ENCODE assay signal across 11 cellular contexts in genomic region chr19:55405638-55406037, GRCh38. TPM values are rescaled to one million over a fixed set of nuclear protein-coding genes. Genes with fewer than 3 reads are reported as not detected.
DNase-seq lines count a peak whose midpoint lies in the region; ATAC-seq, FAIRE-seq and TF ChIP-seq lines count a peak whose summit lies in the region.
"Had no signal": no experiment of that assay in that cellular context is flagged by ENCODE, and none has a peak within 500 bp of the region (broad histone marks: within the 10 kb centered on the region; RNA-seq: fewer than 3 reads in every experiment).

No MANE protein-coding gene starts in this region.

- H3K4me3 ChIP-seq in Caco-2 (ENCODE audit: low read depth, low read length) (no peak overlapping the region), GM12878 (peak overlapping the region; percentile 93)

- peak overlapping the region; percentile 99 for H3K27ac Mint-ChIP-seq in Caco-2 (ENCODE audit: unreplicated experiment)
- peak overlapping the region; percentile 16 to 50 (median 39) for H3K27ac Mint-ChIP-seq in nephron

- peak overlapping the region; percentile 93 for H3K9ac ChIP-seq in GM12878 (ENCODE audit: control insufficient read depth, insufficient read depth, low read length)

- H3K27me3 ChIP-seq in Caco-2 (replicated peaks; ENCODE audit: control insufficient read depth, insufficient read depth, low read length): no peaks in the 10 kb centered on the region
- H3K27me3 ChIP-seq in GM12878 (replicated peaks in 1 of 2; ENCODE audit: control insufficient read depth in 2 of 2, insufficient read depth in 2 of 2, low read length in 1 of 2): no peaks in the 10 kb centered on the region

- H3K79me2 ChIP-seq in GM12878 (ENCODE audit: control insufficient read depth, insufficient read depth, low read length): peaks cover 41% of the 10 kb centered on the region

- in situ Hi-C loops in GM12878 (cut with MboI): no loop called here

- peak overlapping the region; percentile 93 for H3K4me3 Mint-ChIP-seq in Caco-2 (ENCODE audit: unreplicated experiment)
- peak overlapping the region; percentile 91 to 97 (median 97) for H3K4me3 Mint-ChIP-seq in nephron

- POLR2A ChIA-PET in Caco-2 (lab: Charles Lee) (interaction anchor here (0.6 kb wide), 2 partner anchors 235 to 1625 kb away, joined by 3 to 8 read pairs; partner anchors contain the start of gene ZNF580), GM12878 (lab: Charles Lee) (interaction anchor here (0.6 to 3.2 kb wide), 6 partner anchors 16 to 146 kb away, joined by 3 to 21 read pairs (median 6); partner anchors contain the start of genes KMT5C and TMEM238)

- DNase-seq in Caco-2 (no peak), GM12878 (ENCODE audit: low read depth, low spot score) (no peak), AG08395 (ENCODE audit: low spot score) (no peak), NCI-H1092 (lab: John Stamatoyannopoulos, UW) (no peak), NCI-H2107 treated with DMSO at 0.1 percent for 48 hours (lab: John Stamatoyannopoulos, UW; ENCODE audit: unreplicated experiment) (no peak), mucosa of gallbladder (ENCODE audit: low spot score) (no peak)
- DNase-seq: GOT3, OCI-M1 had no signal

- H3K9me3 ChIP-seq in Caco-2 (peaks cover 13% of the 10 kb centered on the region; the same call in 1 of the 2 replicates), KOPT-K1 (ENCODE audit: insufficient read depth, low read length, poor library complexity, severe bottlenecking) (no peaks in the 10 kb centered on the region), GM12878 (replicated peaks; ENCODE audit: control insufficient read depth, insufficient read depth, low read length) (peaks cover 5% of the 10 kb centered on the region; the same call in 1 of the 3 replicates)

- BruUV-seq in Caco-2 (replicated peaks; lab: Mats Ljungman, UMichigan) (no TSS peak), GM12878 (replicated peaks; lab: Mats Ljungman, UMichigan) (no TSS peak)

- H3K9me3 Mint-ChIP-seq in Caco-2 (ENCODE audit: unreplicated experiment) (peaks cover 11% of the 10 kb centered on the region), nephron (peaks cover 5% of the 10 kb centered on the region)

- RAD21 ChIA-PET in GM12878 (lab: Charles Lee; ENCODE audit: unreplicated experiment): interaction anchor here (0.7 to 2.3 kb wide), 2 partner anchors 15 to 104 kb away, joined by 3 to 6 read pairs; no protein-coding TSS in a partner anchor

- H3K27me3 Mint-ChIP-seq in Caco-2 (ENCODE audit: insufficient read depth, unreplicated experiment): peaks cover 3% of the 10 kb centered on the region
- H3K27me3 Mint-ChIP-seq in nephron (ENCODE audit: low read depth): peaks cover 6% of the 10 kb centered on the region

- SMC1A ChIA-PET in GM12878 (lab: Charles Lee; ENCODE audit: uncharacterized antibody, unreplicated experiment): interaction anchor here (1.0 kb wide), 1 partner anchor 21 kb away, joined by 3 read pairs; the partner anchor contains the start of gene TMEM238

- H3K4me1 Mint-ChIP-seq in Caco-2 (ENCODE audit: low read depth, unreplicated experiment) (peaks cover 14% of the 10 kb centered on the region), nephron (peaks cover 30% of the 10 kb centered on the region)

- CTCF ChIA-PET in Caco-2 (lab: Charles Lee) (no interaction called here), GM12878 (lab: Yijun Ruan, JAX) (interaction anchor here (0.7 to 1.5 kb wide), 2 partner anchors 22 to 103 kb away, joined by 3 to 8 read pairs; no protein-coding TSS in a partner anchor)

- H2AFZ ChIP-seq in GM12878 (ENCODE audit: control insufficient read depth, low read depth, low read length): no peak overlapping the region

- TF ChIP-seq EP300 in GM12878 (IDR thresholded peaks at IDR 0.05; ENCODE audit: borderline replicate concordance in 1 of 2, control insufficient read depth in 1 of 2, low read depth in 2 of 2, low read length in 2 of 2): no peak

- ATAC-seq in GM12878: no peak

- H3K36me3 Mint-ChIP-seq in Caco-2 (ENCODE audit: insufficient read depth, unreplicated experiment) (peaks cover 91% of the 10 kb centered on the region), nephron (ENCODE audit: low read depth) (peaks cover 41% of the 10 kb centered on the region)

- whole genome bisulfite sequencing in GM12878 (ENCODE audit: insufficient coverage, insufficient replicate concordance, low lambda C conversion rate, missing lambda C conversion rate): 58% methylated on average over 5 of the region's 5 CpGs

- H3K36me3 ChIP-seq in Caco-2 (ENCODE audit: control insufficient read depth, insufficient read depth, low read length) (peaks cover 9% of the 10 kb centered on the region; the same call in 1 of the 2 replicates), KOPT-K1 (ENCODE audit: insufficient read depth, low read length) (peaks cover 61% of the 10 kb centered on the region), GM12878 (ENCODE audit: control insufficient read depth in 2 of 2, insufficient read depth in 2 of 2, low read length in 1 of 2) (peaks cover 14 to 26% of the 10 kb centered on the region in 2 experiments; a peak in 3 of 4 replicates)

- H3K4me2 ChIP-seq in GM12878 (ENCODE audit: control insufficient read depth, insufficient read depth): peak overlapping the region; percentile 95

- TF ChIP-seq POLR2A in GM12878 (IDR thresholded peaks at IDR 0.05; ENCODE audit: low read depth, low read length): no peak

- H3K27ac ChIP-seq in KOPT-K1 (ENCODE audit: low read depth, low read length, poor library complexity, severe bottlenecking) (peak overlapping the region; percentile 95), GM12878 (ENCODE audit: control insufficient read depth, insufficient read depth) (no peak overlapping the region)

- TF ChIP-seq CTCF in Caco-2 (IDR thresholded peaks at IDR 0.05; ENCODE audit: insufficient read depth in 1 of 2, low read depth in 1 of 2, low read length in 1 of 2, severe bottlenecking in 1 of 2, unreplicated experiment in 1 of 2): no peak
- no peak for TF ChIP-seq CTCF in GM12878 (IDR thresholded peaks at IDR 0.05 in 2 of 3, conservative IDR thresholded peaks at IDR 0.05 in 1 of 3; ENCODE audit: control insufficient read depth in 2 of 3, extremely low read depth in 1 of 3, insufficient read depth in 1 of 3, low read depth in 3 of 3, low read length in 3 of 3)
- TF ChIP-seq CTCF in nephron (IDR thresholded peaks at IDR 0.05; ENCODE audit: unreplicated experiment in 3 of 3): no peak

- TF ChIP-seq RAD21 in GM12878 (IDR thresholded peaks at IDR 0.05; ENCODE audit: insufficient read depth, low read depth, low read length): no peak

- H4K20me1 ChIP-seq in GM12878 (ENCODE audit: control insufficient read depth, insufficient read depth): peaks cover 3% of the 10 kb centered on the region

- H3K4me1 ChIP-seq in Caco-2 (peaks cover 18% of the 10 kb centered on the region), GM12878 (ENCODE audit: control insufficient read depth, insufficient read depth, low read length) (peaks cover 20% of the 10 kb centered on the region)

- intact Hi-C loops in Caco-2 (cut with micrococcal nuclease; ENCODE audit: unreplicated experiment) (loop anchor here (10.0 kb wide), 1 partner anchor 99 kb away; no protein-coding TSS in a partner anchor), GM12878 (cut with micrococcal nuclease; ENCODE audit: unreplicated experiment) (no loop called here)

- FAIRE-seq in GM12878 (lab: Jason Lieb, UNC): no peak

RNA-seq across cellular contexts. Expression of gene UBE2S, which starts 1.9 kb away (rescaled TPM):
- total RNA-seq in Caco-2 (2022) (279 and 293 TPM in 2 replicates), GM12878 (2014; rRNA removed) (517 and 640 TPM in 2 replicates), GM12878 (2014; rRNA removed; fragmentation: Illumina TruSeq; extraction: Trizol) (58.9 and 67.6 TPM in 2 replicates), GM12878 (2021) (258 and 260 TPM in 2 replicates), mucosa of gallbladder (26.4 TPM)
- total RNA-seq in GM12878 (2013; cell fraction: nucleolus; rRNA removed): 9.4 and 10.2 TPM in 2 replicates
- polyA plus RNA-seq in GM12878 (2011; ENCODE audit: low read depth): 9.6 TPM
- polyA plus RNA-seq in GM12878 (2011; rRNA removed) (46.6 and 82.3 TPM in 2 replicates), GM12878 (2014; fragmentation: Illumina TruSeq; extraction: Trizol) (20.6 and 105 TPM in 2 replicates), GM12878 (2014; fragmentation: Nextera tagmentation; extraction: Ambion mirVana) (1 to 10 TPM; 2.3 to 5.1 TPM), GM12878 (2014; rRNA removed) (149 and 769 TPM in 2 replicates), GM12878 (2016; fragmentation: Nextera tagmentation; extraction: Ambion mirVana) (100 to 1,000 TPM; 323 to 417 TPM)
- polyA plus RNA-seq in GM12878 (2011; cell fraction: cytosol; rRNA removed): 101 and 131 TPM in 2 replicates
- 105 and 115 TPM in 2 replicates for polyA plus RNA-seq in GM12878 (2011; cell fraction: nucleus; rRNA removed)
- polyA plus RNA-seq in GM12878 (2012): 64.8 and 111 TPM in 2 replicates
- polyA minus RNA-seq in GM12878 (2011; rRNA and poly(A)+ RNA removed): 29.6 and 57.1 TPM in 2 replicates
- polyA minus RNA-seq in GM12878 (2011; cell fraction: cytosol; rRNA and poly(A)+ RNA removed): 70.9 and 83.8 TPM in 2 replicates
- 10.4 and 21.0 TPM in 2 replicates for polyA minus RNA-seq in GM12878 (2011; cell fraction: nucleus; rRNA and poly(A)+ RNA removed)

RNA-seq across cellular contexts. Expression of gene RPL28, which starts 19.9 kb away (rescaled TPM):
- total RNA-seq in Caco-2 (2022): 2,048 and 2,146 TPM in 2 replicates
- total RNA-seq in GM12878 (2013; cell fraction: nucleolus; rRNA removed): 122 and 150 TPM in 2 replicates
- 717 and 1,079 TPM in 2 replicates for total RNA-seq in GM12878 (2014; rRNA removed)
- 1,192 and 1,229 TPM in 2 replicates for total RNA-seq in GM12878 (2014; rRNA removed; fragmentation: Illumina TruSeq; extraction: Trizol)
- 3,542 and 3,611 TPM in 2 replicates for total RNA-seq in GM12878 (2021)
- 6,930 TPM for polyA plus RNA-seq in GM12878 (2011; ENCODE audit: low read depth)
- 139 and 260 TPM in 2 replicates for polyA plus RNA-seq in GM12878 (2011; rRNA removed)
- 910 and 1,341 TPM in 2 replicates for polyA plus RNA-seq in GM12878 (2011; cell fraction: cytosol; rRNA removed)
- 487 and 492 TPM in 2 replicates for polyA plus RNA-seq in GM12878 (2011; cell fraction: nucleus; rRNA removed)
- 4,260 and 4,399 TPM in 2 replicates for polyA plus RNA-seq in GM12878 (2012)
- 225 and 1,758 TPM in 2 replicates for polyA plus RNA-seq in GM12878 (2014; fragmentation: Illumina TruSeq; extraction: Trizol)
- polyA plus RNA-seq in GM12878 (2014; fragmentation: Nextera tagmentation; extraction: Ambion mirVana): 100 to 1,000 TPM; 290 to 479 TPM
- polyA plus RNA-seq in GM12878 (2014; rRNA removed): 1,272 and 1,578 TPM in 2 replicates
- 100 to 1,000 TPM; 692 to 703 TPM for polyA plus RNA-seq in GM12878 (2016; fragmentation: Nextera tagmentation; extraction: Ambion mirVana)
- 272 and 502 TPM in 2 replicates for polyA minus RNA-seq in GM12878 (2011; rRNA and poly(A)+ RNA removed)
- 1,150 and 1,184 TPM in 2 replicates for polyA minus RNA-seq in GM12878 (2011; cell fraction: cytosol; rRNA and poly(A)+ RNA removed)
- 130 and 178 TPM in 2 replicates for polyA minus RNA-seq in GM12878 (2011; cell fraction: nucleus; rRNA and poly(A)+ RNA removed)
- 1,612 TPM for total RNA-seq in mucosa of gallbladder

RNA-seq across cellular contexts. Expression of gene TMEM238, which starts 21.5 kb away (rescaled TPM):
- 18.1 and 22.7 TPM in 2 replicates for total RNA-seq in Caco-2 (2022)
- not detected in 2 replicates for total RNA-seq in GM12878 (2013; cell fraction: nucleolus; rRNA removed)
- total RNA-seq in GM12878 (2014; rRNA removed): 3.1 and 10.0 TPM in 2 replicates
- total RNA-seq in GM12878 (2014; rRNA removed; fragmentation: Illumina TruSeq; extraction: Trizol): 0.18 and 0.58 TPM in 2 replicates
- 16.9 and 17.9 TPM in 2 replicates for total RNA-seq in GM12878 (2021)
- polyA plus RNA-seq in GM12878 (2011; ENCODE audit: low read depth): not detected
- polyA plus RNA-seq in GM12878 (2011; rRNA removed): 0.09 and 0.18 TPM in 2 replicates
- 0.23 TPM in 1 of 2 replicates, not detected in the other for polyA plus RNA-seq in GM12878 (2011; cell fraction: cytosol; rRNA removed)
- 0.93 and 1.4 TPM in 2 replicates for polyA plus RNA-seq in GM12878 (2011; cell fraction: nucleus; rRNA removed)
- polyA plus RNA-seq in GM12878 (2012): 0.95 and 1.1 TPM in 2 replicates
- polyA plus RNA-seq in GM12878 (2014; fragmentation: Illumina TruSeq; extraction: Trizol): 0.09 TPM in 1 of 2 replicates, not detected in the other
- polyA plus RNA-seq in GM12878 (2014; fragmentation: Nextera tagmentation; extraction: Ambion mirVana): under 1 TPM; 0.05 to 0.10 TPM
- polyA plus RNA-seq in GM12878 (2014; rRNA removed): 4.9 and 9.1 TPM in 2 replicates
- polyA plus RNA-seq in GM12878 (2016; fragmentation: Nextera tagmentation; extraction: Ambion mirVana): under 1 TPM in 1 of 2 experiments, not detected in 1; 0.94 TPM
- not detected in 2 replicates for polyA minus RNA-seq in GM12878 (2011; rRNA and poly(A)+ RNA removed)
- polyA minus RNA-seq in GM12878 (2011; cell fraction: cytosol; rRNA and poly(A)+ RNA removed): 1.9 and 3.3 TPM in 2 replicates
- polyA minus RNA-seq in GM12878 (2011; cell fraction: nucleus; rRNA and poly(A)+ RNA removed): 0.24 and 0.86 TPM in 2 replicates
- 39.9 TPM for total RNA-seq in mucosa of gallbladder
- total RNA-seq: myocyte had no signal

RNA-seq across cellular contexts. Expression of gene TMEM190, which starts 29.0 kb away (rescaled TPM):
- total RNA-seq in Caco-2 (2022) (not detected in 2 replicates), GM12878 (2014; rRNA removed) (not detected in 2 replicates), GM12878 (2014; rRNA removed; fragmentation: Illumina TruSeq; extraction: Trizol) (not detected in 2 replicates), GM12878 (2021) (not detected in 2 replicates), mucosa of gallbladder (not detected)
- not detected in 2 replicates for total RNA-seq in GM12878 (2013; cell fraction: nucleolus; rRNA removed)
- not detected for polyA plus RNA-seq in GM12878 (2011; ENCODE audit: low read depth)
- polyA plus RNA-seq in GM12878 (2011; rRNA removed) (not detected in 2 replicates), GM12878 (2014; fragmentation: Illumina TruSeq; extraction: Trizol) (not detected in 2 replicates), GM12878 (2014; fragmentation: Nextera tagmentation; extraction: Ambion mirVana) (not detected), GM12878 (2014; rRNA removed) (not detected in 2 replicates), GM12878 (2016; fragmentation: Nextera tagmentation; extraction: Ambion mirVana) (not detected)
- not detected in 2 replicates for polyA plus RNA-seq in GM12878 (2011; cell fraction: cytosol; rRNA removed)
- polyA plus RNA-seq in GM12878 (2011; cell fraction: nucleus; rRNA removed): not detected in 2 replicates
- polyA plus RNA-seq in GM12878 (2012): not detected in 2 replicates
- not detected in 2 replicates for polyA minus RNA-seq in GM12878 (2011; rRNA and poly(A)+ RNA removed)
- polyA minus RNA-seq in GM12878 (2011; cell fraction: cytosol; rRNA and poly(A)+ RNA removed): not detected in 2 replicates
- polyA minus RNA-seq in GM12878 (2011; cell fraction: nucleus; rRNA and poly(A)+ RNA removed): not detected in 2 replicates
- total RNA-seq: myocyte had no signal

RNA-seq across cellular contexts. Expression of gene IL11, which starts 35.4 kb away (rescaled TPM):
- total RNA-seq in Caco-2 (2022) (0.70 and 1.1 TPM in 2 replicates), GM12878 (2014; rRNA removed) (not detected in 2 replicates), GM12878 (2014; rRNA removed; fragmentation: Illumina TruSeq; extraction: Trizol) (not detected in 2 replicates), GM12878 (2021) (0.15 TPM in 1 of 2 replicates, not detected in the other), mucosa of gallbladder (0.69 TPM)
- total RNA-seq in GM12878 (2013; cell fraction: nucleolus; rRNA removed): not detected in 2 replicates
- not detected for polyA plus RNA-seq in GM12878 (2011; ENCODE audit: low read depth)
- polyA plus RNA-seq in GM12878 (2011; rRNA removed) (not detected in 2 replicates), GM12878 (2014; fragmentation: Illumina TruSeq; extraction: Trizol) (not detected in 2 replicates), GM12878 (2014; fragmentation: Nextera tagmentation; extraction: Ambion mirVana) (not detected), GM12878 (2014; rRNA removed) (not detected in 2 replicates), GM12878 (2016; fragmentation: Nextera tagmentation; extraction: Ambion mirVana) (not detected)
- polyA plus RNA-seq in GM12878 (2011; cell fraction: cytosol; rRNA removed): not detected in 2 replicates
- not detected in 2 replicates for polyA plus RNA-seq in GM12878 (2011; cell fraction: nucleus; rRNA removed)
- 0.07 and 0.17 TPM in 2 replicates for polyA plus RNA-seq in GM12878 (2012)
- not detected in 2 replicates for polyA minus RNA-seq in GM12878 (2011; rRNA and poly(A)+ RNA removed)
- polyA minus RNA-seq in GM12878 (2011; cell fraction: cytosol; rRNA and poly(A)+ RNA removed): not detected in 2 replicates
- not detected in 2 replicates for polyA minus RNA-seq in GM12878 (2011; cell fraction: nucleus; rRNA and poly(A)+ RNA removed)
